ENCODE assay signal across 10 cellular contexts in genomic region chr15:92887869-92888268, GRCh38. TPM values are rescaled to one million over a fixed set of nuclear protein-coding genes. Genes with fewer than 3 reads are reported as not detected.
DNase-seq lines count a peak whose midpoint lies in the region; ATAC-seq, FAIRE-seq and TF ChIP-seq lines count a peak whose summit lies in the region.
"Had no signal": no experiment of that assay in that cellular context is flagged by ENCODE, and none has a peak within 500 bp of the region (broad histone marks: within the 10 kb centered on the region; RNA-seq: fewer than 3 reads in every experiment).

No MANE protein-coding gene starts in this region.

- no peaks in the 10 kb centered on the region for H3K9me2 ChIP-seq in PC-9 (ENCODE audit: insufficient read depth)

- peaks cover 67% of the 10 kb centered on the region for H3F3A ChIP-seq in PC-9 (ENCODE audit: insufficient read depth, low read depth)

- H4K20me1 ChIP-seq in BLaER1 treated with 17β-estradiol and CSF1 and Interleukin-3, amounts not matched to agents 10 nM and 100 nM = peaks cover 28 to 95% (median 75%) of the 10 kb centered on the region in 11 experiments
- peaks cover 22% of the 10 kb centered on the region; the same call in 1 of the 2 replicates for H4K20me1 ChIP-seq in PC-9 (ENCODE audit: insufficient read depth)

- peaks cover 70 to 92% (median 84%) of the 10 kb centered on the region in 11 experiments for H3K36me3 ChIP-seq in BLaER1 treated with 17β-estradiol and CSF1 and Interleukin-3, amounts not matched to agents 10 nM and 100 nM
- H3K36me3 ChIP-seq in PC-9 (ENCODE audit: low read depth) (peaks cover 75% of the 10 kb centered on the region), neutrophil (peaks cover 62% of the 10 kb centered on the region)

- CTCF ChIA-PET in PC-9 (lab: Charles Lee) = interaction anchor here (0.6 kb wide), 1 partner anchor 68 kb away, joined by 4 read pairs; no protein-coding TSS in a partner anchor

- ATAC-seq in HG02571 (IDR thresholded peaks at IDR 0.05; ENCODE audit: unreplicated experiment) (no peak), HG03442 (IDR thresholded peaks at IDR 0.05; ENCODE audit: unreplicated experiment) (no peak)

- DNase-seq in PC-9 = no peak
- DNase-seq in putamen (ENCODE audit: low spot score) = no peak
- no peak for DNase-seq in erythroblast (lab: John Stamatoyannopoulos, UW)
- DNase-seq: small intestine had no signal

- no peak overlapping the region for H2AFZ ChIP-seq in PC-9

- peak overlapping the region in 7 of 11 experiments; percentile 6 to 87 (median 63); a peak in 10 of 22 replicates for H3K4me2 ChIP-seq in BLaER1 treated with 17β-estradiol and CSF1 and Interleukin-3, amounts not matched to agents 10 nM and 100 nM
- H3K4me2 ChIP-seq in PC-9 = no peak overlapping the region

- peak overlapping the region in 2 of 11 experiments; percentile 3 to 22; a peak in 4 of 22 replicates for H3K27ac ChIP-seq in BLaER1 treated with 17β-estradiol and CSF1 and Interleukin-3, amounts not matched to agents 10 nM and 100 nM
- H3K27ac ChIP-seq in PC-9 (peak overlapping the region; percentile 24; the same call in 1 of the 2 replicates), neutrophil (peak overlapping the region; percentile 42)

- TF ChIP-seq CTCF in PC-9 (conservative IDR thresholded peaks at IDR 0.05) = no peak
- no peak for TF ChIP-seq CTCF in neutrophil (IDR thresholded peaks at IDR 0.05)

- H3K9ac ChIP-seq in BLaER1 treated with 17β-estradiol and CSF1 and Interleukin-3, amounts not matched to agents 10 nM and 100 nM = peak overlapping the region in 2 of 11 experiments; percentile 100; a peak in 4 of 22 replicates

- H3K4me1 ChIP-seq in BLaER1 treated with 17β-estradiol and CSF1 and Interleukin-3, amounts not matched to agents 10 nM and 100 nM = peaks cover 12 to 64% (median 25%) of the 10 kb centered on the region in 10 experiments; a peak in 18 of 20 replicates
- peaks cover 26% of the 10 kb centered on the region for H3K4me1 ChIP-seq in PC-9 (replicated peaks; ENCODE audit: insufficient read depth)
- H3K4me1 ChIP-seq in neutrophil (ENCODE audit: control insufficient read depth in 1 of 2, insufficient read depth in 1 of 2, low read depth in 1 of 2, low read length in 1 of 2) = peaks cover 37 to 50% of the 10 kb centered on the region in 2 experiments

- peaks cover 100% of the 10 kb centered on the region for H3K79me2 ChIP-seq in PC-9 (ENCODE audit: low read depth)

- BruUV-seq in PC-9 (replicated peaks; lab: Mats Ljungman, UMichigan) = no TSS peak

- H3K27me3 ChIP-seq in BLaER1 treated with 17β-estradiol and CSF1 and Interleukin-3, amounts not matched to agents 10 nM and 100 nM = no peaks in the 10 kb centered on the region
- no peaks in the 10 kb centered on the region for H3K27me3 ChIP-seq in PC-9 (ENCODE audit: insufficient read depth, low read depth)
- H3K27me3 ChIP-seq in neutrophil = no peaks in the 10 kb centered on the region

- no peaks in the 10 kb centered on the region for H3K9me3 ChIP-seq in BLaER1 treated with 17β-estradiol and CSF1 and Interleukin-3, amounts not matched to agents 10 nM and 100 nM (replicated peaks in 1 of 11)
- H3K9me3 ChIP-seq in PC-9 (ENCODE audit: insufficient read depth, low read depth) (no peaks in the 10 kb centered on the region), neutrophil (no peaks in the 10 kb centered on the region)

- FAIRE-seq in endometrium (lab: Jason Lieb, UNC) = peak; percentile 23
- FAIRE-seq: TTC549 had no signal

- POLR2A ChIA-PET in PC-9 (lab: Charles Lee; ENCODE audit: unreplicated experiment) = no interaction called here

- intact Hi-C loops in PC-9 (cut with micrococcal nuclease; ENCODE audit: unreplicated experiment) = loop anchor here (2.0 kb wide), 1 partner anchor 27 kb away; no protein-coding TSS in a partner anchor

- TF ChIP-seq POLR2A in erythroblast (IDR thresholded peaks at IDR 0.05; ENCODE audit: low read length) = no peak

- H3K4me3 ChIP-seq in BLaER1 treated with 17β-estradiol and CSF1 and Interleukin-3, amounts not matched to agents 10 nM and 100 nM = peak overlapping the region in 3 of 10 experiments; percentile 93 to 97 (median 96); a peak in 5 of 20 replicates
- H3K4me3 ChIP-seq in PC-9 (no peak overlapping the region), neutrophil (ENCODE audit: low read depth in 1 of 2, low read length in 1 of 2) (no peak overlapping the region)

RNA-seq across cellular contexts. Expression of gene CHD2, which starts 12.3 kb away (rescaled TPM):
- 105 and 120 TPM in 2 replicates for total RNA-seq in PC-9 (2021)
